Comparison of ENCODE assay signal across 23 cellular contexts in genomic region chr15:30974112-30974511, GRCh38.
"Had no signal": no experiment of that assay in that cellular context is flagged by ENCODE, and none has a peak within 500 bp of the region (broad histone marks: within the 10 kb centered on the region; RNA-seq: fewer than 3 reads in every experiment).

No MANE protein-coding gene starts in this region.

- H3K9me3 Mint-ChIP-seq: activated B cell treated with CpG ODN at 0.5 μM for 24 hours; activated T-cell treated with anti-CD3 and anti-CD28 coated beads, Interleukin-2, amount 50 U/mL, for 4 hours; activated T-helper 2 cell treated with anti-CD3 and anti-CD28 coated beads, Interferon-gamma antibody, Interleukin-2, Interleukin-4, amounts not matched to agents 10 μg/mL and 5 μg/mL and 100 μg/mL, durations not matched to agents 14 hours and 24 hours and 36 hours; natural killer cell treated with Interleukin-12 subunit alpha and Interleukin-12 subunit beta and Interleukin-15 and Interleukin-18, amount 100 ng/mL, for 72 hours had no signal

- DNase-seq: activated B cell treated with CpG ODN at 0.5 μM for 24 hours; activated CD4-positive, alpha-beta T cell treated with anti-CD3 and anti-CD28 coated beads for 36 hours; activated CD4-positive, alpha-beta T cell treated with anti-CD3 and anti-CD28 coated beads, Interleukin-2, amount 50 U/mL, for 48 hours; activated CD8-positive, alpha-beta memory T cell treated with anti-CD3 and anti-CD28 coated beads, Interleukin-2, amount 50 U/mL, for 48 hours; activated naive CD4-positive, alpha-beta T cell; activated T-cell treated with anti-CD3 and anti-CD28 coated beads, Interleukin-2, amount 50 U/mL, for 4 hours; adrenal gland; brain microvascular endothelial cell; esophagus squamous epithelium; gastrocnemius medialis; left cardiac atrium; ovary; spleen; stimulated activated CD4-positive, alpha-beta T cell treated with anti-CD3 and anti-CD28 coated beads, Interleukin-4, amount 100 ng/mL, for 1 hour; stimulated activated naive CD4-positive, alpha-beta T cell; T1000; upper lobe of left lung had no signal

- H3K4me3 Mint-ChIP-seq: activated B cell treated with CpG ODN at 0.5 μM for 24 hours; activated CD4-positive, alpha-beta T cell treated with anti-CD3 and anti-CD28 coated beads for 36 hours; activated naive CD8-positive, alpha-beta T cell; activated T-cell treated with anti-CD3 and anti-CD28 coated beads, Interleukin-2, amount 50 U/mL, for 4 hours; natural killer cell treated with Interleukin-12 subunit alpha and Interleukin-12 subunit beta and Interleukin-15 and Interleukin-18, amount 100 ng/mL, for 72 hours had no signal

- H3K36me3 ChIP-seq: ovary, prostate gland, thoracic aorta had no signal

- H3K27me3 Mint-ChIP-seq: activated B cell treated with CpG ODN at 0.5 μM for 24 hours; activated CD4-positive, alpha-beta T cell treated with anti-CD3 and anti-CD28 coated beads for 36 hours; activated naive CD8-positive, alpha-beta T cell; natural killer cell treated with Interleukin-12 subunit alpha and Interleukin-12 subunit beta and Interleukin-15 and Interleukin-18, amount 100 ng/mL, for 72 hours had no signal

- H3K9me3 ChIP-seq: adrenal gland, ascending aorta, esophagus squamous epithelium, gastrocnemius medialis, ovary, prostate gland, spleen, thoracic aorta, upper lobe of left lung had no signal

- H3K27ac ChIP-seq: adrenal gland, ascending aorta, brain microvascular endothelial cell, esophagus squamous epithelium, gastrocnemius medialis, ovary, prostate gland, thoracic aorta, upper lobe of left lung had no signal

- H3K27ac Mint-ChIP-seq: activated B cell treated with CpG ODN at 0.5 μM for 24 hours; activated CD4-positive, alpha-beta T cell treated with anti-CD3 and anti-CD28 coated beads for 36 hours; activated naive CD8-positive, alpha-beta T cell; activated T-helper 2 cell treated with anti-CD3 and anti-CD28 coated beads, Interferon-gamma antibody, Interleukin-2, Interleukin-4, amounts not matched to agents 10 μg/mL and 5 μg/mL and 100 μg/mL, durations not matched to agents 14 hours and 24 hours and 36 hours; natural killer cell treated with Interleukin-12 subunit alpha and Interleukin-12 subunit beta and Interleukin-15 and Interleukin-18, amount 100 ng/mL, for 72 hours had no signal

- H3K4me1 ChIP-seq: ascending aorta, prostate gland had no signal

- ATAC-seq: activated CD4-positive, alpha-beta T cell treated with anti-CD3 and anti-CD28 coated beads for 36 hours; activated T-cell treated with anti-CD3 and anti-CD28 coated beads, Interleukin-2, amount 50 U/mL, for 4 hours; gastrocnemius medialis; left cardiac atrium; natural killer cell treated with Interleukin-12 subunit alpha and Interleukin-12 subunit beta and Interleukin-15 and Interleukin-18, amount 100 ng/mL, for 72 hours had no signal

- H3K27me3 ChIP-seq: adrenal gland, ascending aorta, brain microvascular endothelial cell, esophagus squamous epithelium, gastrocnemius medialis, ovary, spleen, upper lobe of left lung had no signal

- H3K4me3 ChIP-seq: adrenal gland, ascending aorta, esophagus squamous epithelium, gastrocnemius medialis, ovary, prostate gland, spleen, thoracic aorta, upper lobe of left lung had no signal
